In the genomic region with DNA sequence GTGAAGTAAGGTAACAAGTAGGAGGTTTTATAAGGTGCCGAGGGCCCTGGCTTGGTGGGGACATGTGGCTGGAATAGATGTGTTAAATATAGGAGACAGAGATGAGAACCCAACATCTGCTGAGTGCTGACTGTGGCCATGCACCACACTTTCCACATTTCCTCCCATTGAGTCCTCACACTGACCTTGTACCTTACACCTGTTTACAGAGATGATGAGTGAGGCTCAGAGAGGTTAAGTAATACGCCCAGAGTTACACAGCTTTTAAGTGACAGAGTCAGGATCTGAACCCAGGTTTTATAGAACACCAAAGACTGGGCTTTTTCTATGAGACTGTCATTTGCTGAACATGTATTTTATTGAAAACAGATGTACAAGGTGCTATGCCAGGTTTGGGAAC, we compare ENCODE assay signal across 20 cellular contexts.
DNase-seq lines count a peak whose midpoint lies in the region; ATAC-seq and TF ChIP-seq lines count a peak whose summit lies in the region.
"Had no signal": no experiment of that assay in that cellular context is flagged by ENCODE, and none has a peak within 500 bp of the region (broad histone marks: within the 10 kb centered on the region; RNA-seq: fewer than 3 reads in every experiment).

No MANE protein-coding gene starts in this region.

- H3K9me3 ChIP-seq in endodermal cell (ENCODE audit: control insufficient read depth, low read length) (no peaks in the 10 kb centered on the region), osteoblast (ENCODE audit: low read depth, low read length) (no peaks in the 10 kb centered on the region), transverse colon (no peaks in the 10 kb centered on the region)
- H3K9me3 ChIP-seq: SK-N-SH had no signal

- intact Hi-C loops in transverse colon (cut with DNase I; ENCODE audit: low total_unique reads), result no loop called here

- peaks cover 11% of the 10 kb centered on the region for H3K4me1 Mint-ChIP-seq in activated naive CD8-positive, alpha-beta T cell treated with anti-CD3 and anti-CD28 coated beads for 36 hours
- H3K4me1 Mint-ChIP-seq in activated naive CD8-positive, alpha-beta T cell treated with anti-CD3 and anti-CD28 coated beads, Interleukin-2, amount 50 U/mL, for 24 hours, result peaks cover 13% of the 10 kb centered on the region
- H3K4me1 Mint-ChIP-seq in endodermal cell (peaks cover 4% of the 10 kb centered on the region), GM23338 (peaks cover 10% of the 10 kb centered on the region)

- no peaks in the 10 kb centered on the region for H3K9me2 ChIP-seq in GM23338 (ENCODE audit: insufficient read depth)
- H3K9me2 ChIP-seq: SK-N-SH had no signal

- no peak overlapping the region for H3K27ac ChIP-seq in endodermal cell (ENCODE audit: low read depth, low read length)
- H3K27ac ChIP-seq in osteoblast (ENCODE audit: low read depth, low read length), result no peak overlapping the region
- H3K27ac ChIP-seq in transverse colon, result no peak overlapping the region
- H3K27ac ChIP-seq in GM23338 (ENCODE audit: low read depth), result no peak overlapping the region
- H3K27ac ChIP-seq: KMS-11 had no signal

- H3K4me3 ChIP-seq in GM12865 (ENCODE audit: low read depth, low read length), result no peak overlapping the region
- H3K4me3 ChIP-seq in endodermal cell (ENCODE audit: low read length), result no peak overlapping the region
- H3K4me3 ChIP-seq in osteoblast (ENCODE audit: insufficient read depth, low read length), result no peak overlapping the region
- no peak overlapping the region for H3K4me3 ChIP-seq in transverse colon
- no peak overlapping the region for H3K4me3 ChIP-seq in GM23338

- H3K4me3 Mint-ChIP-seq in activated naive CD8-positive, alpha-beta T cell treated with anti-CD3 and anti-CD28 coated beads for 36 hours, result no peak overlapping the region
- no peak overlapping the region for H3K4me3 Mint-ChIP-seq in activated naive CD8-positive, alpha-beta T cell treated with anti-CD3 and anti-CD28 coated beads, Interleukin-2, amount 50 U/mL, for 24 hours
- no peak overlapping the region for H3K4me3 Mint-ChIP-seq in endodermal cell
- H3K4me3 Mint-ChIP-seq in GM23338, result no peak overlapping the region
- H3K4me3 Mint-ChIP-seq: H9 had no signal

- H3K36me3 ChIP-seq in endodermal cell (ENCODE audit: control insufficient read depth, insufficient read depth, low read length), result no peaks in the 10 kb centered on the region
- H3K36me3 ChIP-seq in osteoblast (ENCODE audit: insufficient read depth, low read length), result no peaks in the 10 kb centered on the region
- H3K36me3 ChIP-seq in transverse colon, result no peaks in the 10 kb centered on the region
- no peaks in the 10 kb centered on the region for H3K36me3 ChIP-seq in GM23338 (ENCODE audit: insufficient read depth)

- no peaks in the 10 kb centered on the region for H3K27me3 ChIP-seq in endodermal cell (ENCODE audit: control insufficient read depth, insufficient read depth, low read length, poor library complexity, severe bottlenecking)
- H3K27me3 ChIP-seq in osteoblast (ENCODE audit: insufficient read depth, low read length), result no peaks in the 10 kb centered on the region
- no peaks in the 10 kb centered on the region for H3K27me3 ChIP-seq in transverse colon
- H3K27me3 ChIP-seq in GM23338 (ENCODE audit: insufficient read depth), result no peaks in the 10 kb centered on the region

- 96 to 100% methylated on average over 1 to 2 of the region's 2 CpGs for WGBS in endodermal cell (ENCODE audit: insufficient coverage in 1 of 2, insufficient read length in 1 of 2), 2 experiments
- 90 to 100% methylated on average over 1 to 2 of the region's 2 CpGs for WGBS in transverse colon (ENCODE audit: low coverage in 1 of 2), 2 donors

- H3K79me2 ChIP-seq in osteoblast (ENCODE audit: insufficient read depth, low read length) (no peaks in the 10 kb centered on the region), GM23338 (replicated peaks; ENCODE audit: insufficient read depth) (no peaks in the 10 kb centered on the region)

- no peak for DNase-seq in activated naive CD8-positive, alpha-beta T cell treated with anti-CD3 and anti-CD28 coated beads for 36 hours
- no peak for DNase-seq in activated naive CD8-positive, alpha-beta T cell treated with anti-CD3 and anti-CD28 coated beads, Interleukin-2, amount 50 U/mL, for 24 hours
- DNase-seq in GM12865 (ENCODE audit: low read depth) (peak; percentile 1), endodermal cell (peak; percentile 22), osteoblast (ENCODE audit: insufficient read length, low spot score, missing footprints) (peak; percentile 43), transverse colon (no peak), GM23338 (ENCODE audit: low spot score) (no peak)
- DNase-seq: C1 segment of cervical spinal cord, DMS79, H9, NCI-H1417, NCI-H187 treated with DMSO at 0.1 percent for 48 hours, NCI-H345, NCI-H524 treated with DMSO at 0.1 percent for 48 hours, PC-3, RPMI8226, SHP77 treated with DMSO at 0.1 percent for 48 hours, SK-N-SH had no signal

- TF ChIP-seq CTCF in GM12865 (IDR thresholded peaks at IDR 0.05; ENCODE audit: insufficient read depth, low read depth, low read length, missing control alignments) (no peak), endodermal cell (conservative IDR thresholded peaks at IDR 0.05) (no peak), osteoblast (IDR thresholded peaks at IDR 0.05; ENCODE audit: extremely low read depth, low read depth, low read length) (no peak), transverse colon (IDR thresholded peaks at IDR 0.05) (no peak), GM23338 (conservative IDR thresholded peaks at IDR 0.05; ENCODE audit: low read depth in 2 of 2) (no peak)

- no peak for TF ChIP-seq EP300 in transverse colon (IDR thresholded peaks at IDR 0.05; ENCODE audit: low read depth)

- H3F3A ChIP-seq in GM23338 (replicated peaks; ENCODE audit: low read depth), result no peaks in the 10 kb centered on the region

- H4K20me1 ChIP-seq in osteoblast (ENCODE audit: insufficient read depth, low read length) (no peaks in the 10 kb centered on the region), GM23338 (replicated peaks; ENCODE audit: insufficient read depth) (no peaks in the 10 kb centered on the region)

- H3K27me3 Mint-ChIP-seq in activated naive CD8-positive, alpha-beta T cell treated with anti-CD3 and anti-CD28 coated beads for 36 hours, result no peaks in the 10 kb centered on the region
- H3K27me3 Mint-ChIP-seq in activated naive CD8-positive, alpha-beta T cell treated with anti-CD3 and anti-CD28 coated beads, Interleukin-2, amount 50 U/mL, for 24 hours, result no peaks in the 10 kb centered on the region
- H3K27me3 Mint-ChIP-seq in endodermal cell (ENCODE audit: insufficient read depth) (peaks cover 3% of the 10 kb centered on the region), GM23338 (ENCODE audit: insufficient read depth, low read depth, poor library complexity) (peaks cover 1% of the 10 kb centered on the region)

- H3K4me1 ChIP-seq in endodermal cell (ENCODE audit: control insufficient read depth, insufficient read depth, low read length) (no peaks in the 10 kb centered on the region), osteoblast (ENCODE audit: insufficient read depth, low read length) (no peaks in the 10 kb centered on the region), transverse colon (peaks cover 0 to 12% (median 0%) of the 10 kb centered on the region in 4 donors), GM23338 (ENCODE audit: insufficient read depth) (no peaks in the 10 kb centered on the region)

- in situ Hi-C loops in transverse colon (cut with MboI; ENCODE audit: low pct_ligation_motif_present in 1 of 4, low pct_unique_long_range_greater_than_20kb in 1 of 4, low sequenced_read_pairs in 3 of 4), result no loop called here

- ATAC-seq in activated naive CD8-positive, alpha-beta T cell treated with anti-CD3 and anti-CD28 coated beads, Interleukin-2, amount 50 U/mL, for 24 hours, result no peak
- ATAC-seq in GM18867 (IDR thresholded peaks at IDR 0.05; ENCODE audit: unreplicated experiment) (no peak), GM23338 (no peak)
- ATAC-seq: PC-3 had no signal

- H3K9me3 Mint-ChIP-seq in activated naive CD8-positive, alpha-beta T cell treated with anti-CD3 and anti-CD28 coated beads for 36 hours, result no peaks in the 10 kb centered on the region
- no peaks in the 10 kb centered on the region for H3K9me3 Mint-ChIP-seq in activated naive CD8-positive, alpha-beta T cell treated with anti-CD3 and anti-CD28 coated beads, Interleukin-2, amount 50 U/mL, for 24 hours
- H3K9me3 Mint-ChIP-seq in endodermal cell (peaks cover 12% of the 10 kb centered on the region), GM23338 (peaks cover 7% of the 10 kb centered on the region; the same call in 2 of the 3 replicates)

- H3K36me3 Mint-ChIP-seq in activated naive CD8-positive, alpha-beta T cell treated with anti-CD3 and anti-CD28 coated beads for 36 hours, result no peaks in the 10 kb centered on the region
- no peaks in the 10 kb centered on the region for H3K36me3 Mint-ChIP-seq in activated naive CD8-positive, alpha-beta T cell treated with anti-CD3 and anti-CD28 coated beads, Interleukin-2, amount 50 U/mL, for 24 hours (ENCODE audit: low read depth)
- H3K36me3 Mint-ChIP-seq in endodermal cell (ENCODE audit: low read depth) (no peaks in the 10 kb centered on the region), GM23338 (ENCODE audit: low read depth) (peaks cover 9% of the 10 kb centered on the region; the same call in 2 of the 3 replicates)

- H3K4me2 ChIP-seq in osteoblast (ENCODE audit: insufficient read depth, low read length), result no peak overlapping the region
- no peak overlapping the region for H3K4me2 ChIP-seq in GM23338
- H3K4me2 ChIP-seq: KMS-11, SK-N-SH had no signal

- no peak overlapping the region for H3K9ac ChIP-seq in endodermal cell (ENCODE audit: extremely low read depth, low read length, poor library complexity, severe bottlenecking)
- H3K9ac ChIP-seq: KMS-11, SK-N-SH had no signal

- no peak overlapping the region for H2AFZ ChIP-seq in osteoblast (ENCODE audit: low read length)
- H2AFZ ChIP-seq in GM23338, result no peak overlapping the region

- TF ChIP-seq POLR2A in transverse colon (IDR thresholded peaks at IDR 0.05), result no peak

- peak overlapping the region; percentile 21 for H3K27ac Mint-ChIP-seq in activated naive CD8-positive, alpha-beta T cell treated with anti-CD3 and anti-CD28 coated beads for 36 hours
- no peak overlapping the region for H3K27ac Mint-ChIP-seq in activated naive CD8-positive, alpha-beta T cell treated with anti-CD3 and anti-CD28 coated beads, Interleukin-2, amount 50 U/mL, for 24 hours
- no peak overlapping the region for H3K27ac Mint-ChIP-seq in endodermal cell
- H3K27ac Mint-ChIP-seq in GM23338, result no peak overlapping the region
- H3K27ac Mint-ChIP-seq: H9 had no signal

TF ChIP-seq in GM23338, 12 proteins besides CTCF, POLR2A, EP300 and RAD21 (continues in another document):
- TF ChIP-seq JUNB (IDR thresholded peaks at IDR 0.05; ENCODE audit: unreplicated experiment) (no peak), STAT1 (IDR thresholded peaks at IDR 0.05; ENCODE audit: unreplicated experiment) (no peak), ZNF114 (CRISPR knock-in tag; IDR thresholded peaks at IDR 0.05) (no peak)

Comparison
In these comparisons a context has a peak if more than half of its experiments do, and no peak if none do; other contexts are left out.
1. DNase-seq: peak in GM12865 (single experiment), endodermal cell (single experiment) and osteoblast (single experiment); none in activated naive CD8-positive, alpha-beta T cell treated with anti-CD3 and anti-CD28 coated beads for 36 hours (single experiment), activated naive CD8-positive, alpha-beta T cell treated with anti-CD3 and anti-CD28 coated beads, Interleukin-2, amount 50 U/mL, for 24 hours (single experiment), transverse colon (single experiment) and GM23338 (single experiment).